Comparison of ENCODE assay signal across 20 cellular contexts in the genomic region with DNA sequence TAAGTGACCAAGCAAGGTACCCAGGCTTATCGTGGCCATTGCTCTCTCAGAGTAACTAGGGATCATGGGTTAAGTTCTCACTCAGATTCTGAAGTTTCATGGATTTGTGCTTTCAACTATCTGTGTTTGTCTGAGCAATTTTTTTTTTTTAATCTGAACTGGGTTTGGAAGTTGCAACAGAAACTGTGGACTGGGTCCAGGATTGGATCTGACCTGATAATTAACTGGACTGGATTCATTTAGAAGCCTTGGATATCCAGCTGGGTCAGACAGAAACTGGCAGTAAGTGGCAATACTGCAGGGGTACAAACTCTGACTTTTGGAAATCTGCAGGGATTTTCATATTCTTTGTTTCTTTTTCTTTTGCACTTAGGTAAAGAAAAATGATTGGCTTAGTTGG. TPM values are rescaled to one million over a fixed set of nuclear protein-coding genes. Genes with fewer than 3 reads are reported as not detected.
DNase-seq lines count a peak whose midpoint lies in the region; ATAC-seq, FAIRE-seq and TF ChIP-seq lines count a peak whose summit lies in the region.
"Had no signal": no experiment of that assay in that cellular context is flagged by ENCODE, and none has a peak within 500 bp of the region (broad histone marks: within the 10 kb centered on the region; RNA-seq: fewer than 3 reads in every experiment).

No MANE protein-coding gene starts in this region.

- DNase-seq in breast epithelium (ENCODE audit: low spot score in 2 of 2) (no peak), MCF 10A (ENCODE audit: unreplicated experiment) (no peak), RWPE2 (ENCODE audit: low spot score) (no peak), HepG2 (ENCODE audit: low spot score) (no peak), NCI-H2227 treated with DMSO at 0.1 percent for 48 hours (lab: John Stamatoyannopoulos, UW) (no peak), erythroblast (lab: John Stamatoyannopoulos, UW) (no peak)
- DNase-seq in activated T-cell treated with anti-CD3 and anti-CD28 coated beads, Interleukin-2, amount 50 U/mL, for 72 hours = no peak
- DNase-seq: 8988T; AML-193; CD4-positive, CD25-positive, alpha-beta regulatory T cell; DMS53; MM.1S; NCI-H1105; NCI-H187; NCI-H446; SHP77 had no signal

- no peak for FAIRE-seq in HepG2 (lab: Jason Lieb, UNC)
- FAIRE-seq: G401.6 had no signal

- POLR2A ChIA-PET in MCF 10A (lab: Yijun Ruan, JAX) = interaction anchor here (0.7 to 4.4 kb wide), 4 partner anchors 9 to 43 kb away, joined by 3 to 23 read pairs (median 4); no protein-coding TSS in a partner anchor
- POLR2A ChIA-PET in HepG2 (lab: Yijun Ruan, JAX) = no interaction called here

- no peak for ATAC-seq in RWPE2 (ENCODE audit: low read depth)
- no peak for ATAC-seq in HepG2
- no peak for ATAC-seq in activated T-cell treated with anti-CD3 and anti-CD28 coated beads, Interleukin-2, amount 50 U/mL, for 72 hours (replicated peaks in 1 of 2)
- no peak for ATAC-seq in HG03354 (IDR thresholded peaks at IDR 0.05; ENCODE audit: poor library complexity, severe bottlenecking, unreplicated experiment)
- ATAC-seq: SK-N-SH treated with all-trans-retinoic acid at 6 μM for 48 hours had no signal

- H3K79me2 ChIP-seq in HepG2 (ENCODE audit: insufficient read depth, low read length) = no peaks in the 10 kb centered on the region

- H3K4me1 Mint-ChIP-seq in MCF 10A (ENCODE audit: insufficient read depth, unreplicated experiment) = peaks cover 25% of the 10 kb centered on the region
- peaks cover 24% of the 10 kb centered on the region for H3K4me1 Mint-ChIP-seq in activated T-cell treated with anti-CD3 and anti-CD28 coated beads, Interleukin-2, amount 50 U/mL, for 72 hours (ENCODE audit: low read depth)
- H3K4me1 Mint-ChIP-seq: CD4-positive, CD25-positive, alpha-beta regulatory T cell had no signal

- H3K4me2 ChIP-seq in HepG2 (ENCODE audit: low read depth, low read length) = no peak overlapping the region

- no peaks in the 10 kb centered on the region for H4K20me1 ChIP-seq in HepG2 (ENCODE audit: insufficient read depth, low read length)

- no peaks in the 10 kb centered on the region for H3K36me3 ChIP-seq in breast epithelium
- H3K36me3 ChIP-seq in RWPE2 (ENCODE audit: low read depth) = no peaks in the 10 kb centered on the region
- H3K36me3 ChIP-seq in HepG2 (replicated peaks in 1 of 2; ENCODE audit: control insufficient read depth in 1 of 2, insufficient read depth in 2 of 2, low read length in 2 of 2) = no peaks in the 10 kb centered on the region

- 6% methylated on average over 1 of the region's 1 CpG for WGBS in HepG2 (ENCODE audit: low lambda C conversion rate)

- H3K9ac ChIP-seq in HepG2 (ENCODE audit: insufficient read depth, low read depth, low read length) = no peak overlapping the region

- no peaks in the 10 kb centered on the region for H3K9me3 ChIP-seq in breast epithelium
- H3K9me3 ChIP-seq in RWPE2 (ENCODE audit: severe bottlenecking) = no peaks in the 10 kb centered on the region
- no peaks in the 10 kb centered on the region for H3K9me3 ChIP-seq in HepG2 (ENCODE audit: low read length)

- in situ Hi-C loops in HepG2 (cut with HindIII; ENCODE audit: extremely low pct_ligation_motif_present, low pct_unique_long_range_greater_than_20kb) = no loop called here

- H2AFZ ChIP-seq in HepG2 (ENCODE audit: low read length) = no peak overlapping the region

- H3K4me3 Mint-ChIP-seq in MCF 10A (ENCODE audit: unreplicated experiment) = no peak overlapping the region
- no peak overlapping the region for H3K4me3 Mint-ChIP-seq in activated T-cell treated with anti-CD3 and anti-CD28 coated beads, Interleukin-2, amount 50 U/mL, for 72 hours
- H3K4me3 Mint-ChIP-seq: CD4-positive, CD25-positive, alpha-beta regulatory T cell had no signal

- no peaks in the 10 kb centered on the region for H3K9me3 Mint-ChIP-seq in MCF 10A (ENCODE audit: unreplicated experiment)
- peaks cover 0 to 10% of the 10 kb centered on the region in 2 donors for H3K9me3 Mint-ChIP-seq in activated T-cell treated with anti-CD3 and anti-CD28 coated beads, Interleukin-2, amount 50 U/mL, for 72 hours

- no peak for TF ChIP-seq RAD21 in HepG2 (CRISPR knock-in tag; IDR thresholded peaks at IDR 0.05)

- H3K36me3 Mint-ChIP-seq in MCF 10A (ENCODE audit: insufficient read depth, unreplicated experiment) = no peaks in the 10 kb centered on the region
- H3K36me3 Mint-ChIP-seq in activated T-cell treated with anti-CD3 and anti-CD28 coated beads, Interleukin-2, amount 50 U/mL, for 72 hours (ENCODE audit: insufficient read depth in 2 of 2) = peaks cover 2 to 4% of the 10 kb centered on the region in 2 donors
- H3K36me3 Mint-ChIP-seq: CD4-positive, CD25-positive, alpha-beta regulatory T cell had no signal

- H3K4me3 ChIP-seq in breast epithelium (no peak overlapping the region), RWPE2 (ENCODE audit: severe bottlenecking) (no peak overlapping the region), HepG2 (replicated peaks in 1 of 3; ENCODE audit: insufficient read depth in 1 of 3, low read depth in 2 of 3, low read length in 3 of 3) (no peak overlapping the region)

- intact Hi-C loops in breast epithelium (cut with DNase I; ENCODE audit: low total_unique reads) (no loop called here), MCF 10A (cut with micrococcal nuclease) (no loop called here), HepG2 (cut with micrococcal nuclease; ENCODE audit: unreplicated experiment) (no loop called here)

- H3K27me3 Mint-ChIP-seq in MCF 10A (ENCODE audit: insufficient read depth, unreplicated experiment) = no peaks in the 10 kb centered on the region
- H3K27me3 Mint-ChIP-seq in activated T-cell treated with anti-CD3 and anti-CD28 coated beads, Interleukin-2, amount 50 U/mL, for 72 hours (ENCODE audit: low read depth) = peaks cover 14% of the 10 kb centered on the region

- no peak for TF ChIP-seq CTCF in breast epithelium (IDR thresholded peaks at IDR 0.05)
- no peak for TF ChIP-seq CTCF in MCF 10A (IDR thresholded peaks at IDR 0.05; ENCODE audit: unreplicated experiment)
- no peak for TF ChIP-seq CTCF in RWPE2 (IDR thresholded peaks at IDR 0.05; ENCODE audit: poor library complexity, severe bottlenecking)
- no peak for TF ChIP-seq CTCF in HepG2 (CRISPR knock-in tag; IDR thresholded peaks at IDR 0.05)

- TF ChIP-seq EP300 in HepG2 (IDR thresholded peaks at IDR 0.05; ENCODE audit: low read depth in 2 of 2, low read length in 2 of 2) (no peak), HepG2 (CRISPR knock-in tag; IDR thresholded peaks at IDR 0.05; ENCODE audit: borderline replicate concordance) (no peak)

- BruUV-seq in MCF 10A (replicated peaks; lab: Mats Ljungman, UMichigan) (no TSS peak), HepG2 (replicated peaks; lab: Mats Ljungman, UMichigan) (no TSS peak)

- no peaks in the 10 kb centered on the region for H3K27me3 ChIP-seq in breast epithelium
- no peaks in the 10 kb centered on the region for H3K27me3 ChIP-seq in RWPE2 (ENCODE audit: insufficient read depth, poor library complexity, severe bottlenecking)
- H3K27me3 ChIP-seq in HepG2 (ENCODE audit: control insufficient read depth in 1 of 2, insufficient read depth in 2 of 2, low read length in 2 of 2) = no peaks in the 10 kb centered on the region

- no peak overlapping the region for H3K27ac Mint-ChIP-seq in MCF 10A (ENCODE audit: low read depth, unreplicated experiment)
- no peak overlapping the region for H3K27ac Mint-ChIP-seq in activated T-cell treated with anti-CD3 and anti-CD28 coated beads, Interleukin-2, amount 50 U/mL, for 72 hours
- H3K27ac Mint-ChIP-seq: CD4-positive, CD25-positive, alpha-beta regulatory T cell had no signal

- H3K27ac ChIP-seq in breast epithelium (peak overlapping the region; percentile 45 to 66), RWPE2 (ENCODE audit: poor library complexity, severe bottlenecking) (peak overlapping the region; percentile 96), HepG2 (ENCODE audit: extremely low read length, insufficient read depth, low read length) (no peak overlapping the region)
- H3K27ac ChIP-seq: HL-60 had no signal

- TF ChIP-seq POLR2A in breast epithelium (IDR thresholded peaks at IDR 0.05) (no peak), HepG2 (IDR thresholded peaks at IDR 0.05; ENCODE audit: insufficient read depth in 1 of 2, low read depth in 2 of 2, low read length in 2 of 2) (no peak), erythroblast (IDR thresholded peaks at IDR 0.05; ENCODE audit: low read length) (no peak)

- CTCF ChIA-PET in MCF 10A (lab: Yijun Ruan, JAX) = interaction anchor here (0.5 to 3.1 kb wide), 5 partner anchors 9 to 127 kb away, joined by 3 to 16 read pairs (median 4); a partner anchor contains a TSS
- CTCF ChIA-PET in HepG2 (lab: Yijun Ruan, JAX; ENCODE audit: low intra/inter-chr PET ratio, low total read pairs) = no interaction called here

- H3K4me1 ChIP-seq in breast epithelium = no peaks in the 10 kb centered on the region
- H3K4me1 ChIP-seq in RWPE2 (ENCODE audit: insufficient read depth, poor library complexity, severe bottlenecking) = peaks cover 30% of the 10 kb centered on the region
- peaks cover 13% of the 10 kb centered on the region for H3K4me1 ChIP-seq in HepG2 (ENCODE audit: insufficient read depth, low read length)

RNA-seq across cellular contexts. Expression of a gene that starts 38.7 kb away (rescaled TPM):
- total RNA-seq in breast epithelium = 10 to 100 TPM; 21.6 to 53.6 (median 33.0) TPM
- 132 and 134 TPM in 2 replicates for total RNA-seq in MCF 10A (2022)
- 0.02 and 0.04 TPM in 2 replicates for total RNA-seq in HepG2 (2016; rRNA removed; fragmentation: Illumina TruSeq; extraction: Trizol)
- not detected in 2 replicates for total RNA-seq in HepG2 (2016; cell fraction: cytosol; rRNA removed; fragmentation: Illumina TruSeq; extraction: Trizol; ENCODE audit: low read depth)
- 0.02 and 0.03 TPM in 2 replicates for total RNA-seq in HepG2 (2016; cell fraction: insoluble cytoplasmic fraction; rRNA removed; fragmentation: Illumina TruSeq; extraction: Trizol)
- 0.03 TPM in 1 of 2 replicates, not detected in the other for total RNA-seq in HepG2 (2016; cell fraction: membrane; rRNA removed; fragmentation: Illumina TruSeq; extraction: Trizol)
- total RNA-seq in HepG2 (2016; cell fraction: nucleus; rRNA removed; fragmentation: Illumina TruSeq; extraction: Trizol) = 0.09 TPM in 1 of 2 replicates, not detected in the other
- polyA plus RNA-seq in HepG2 (2011; rRNA removed) = 0.01 TPM in 2 replicates
- 0.01 and 0.03 TPM in 2 replicates for polyA plus RNA-seq in HepG2 (2011; cell fraction: cytosol; rRNA removed)
- polyA plus RNA-seq in HepG2 (2011; cell fraction: nucleus; rRNA removed) = not detected in 2 replicates
- 0.03 TPM in 1 of 2 replicates, not detected in the other for polyA plus RNA-seq in HepG2 (2012)
- polyA plus RNA-seq in HepG2 (2016; cell fraction: cytosol; fragmentation: Illumina TruSeq; extraction: Trizol; ENCODE audit: low read depth) = not detected in 2 replicates
- polyA plus RNA-seq in HepG2 (2016; cell fraction: insoluble cytoplasmic fraction; fragmentation: Illumina TruSeq; extraction: Trizol; ENCODE audit: low read depth) = 0.11 TPM in 1 of 2 replicates, not detected in the other
- not detected in 2 replicates for polyA plus RNA-seq in HepG2 (2016; cell fraction: membrane; fragmentation: Illumina TruSeq; extraction: Trizol; ENCODE audit: low read depth)
- 0.07 TPM in 1 of 2 replicates, not detected in the other for polyA plus RNA-seq in HepG2 (2016; cell fraction: nucleus; fragmentation: Illumina TruSeq; extraction: Trizol; ENCODE audit: insufficient read depth, low read depth)
- polyA minus RNA-seq in HepG2 (2011; rRNA and poly(A)+ RNA removed; ENCODE audit: low replicate concordance) = 0.06 and 4.7 TPM in 2 replicates
- polyA minus RNA-seq in HepG2 (2011; cell fraction: cytosol; rRNA and poly(A)+ RNA removed) = not detected in 2 replicates
- 0.12 TPM in 1 of 2 replicates, not detected in the other for polyA minus RNA-seq in HepG2 (2011; cell fraction: nucleus; rRNA and poly(A)+ RNA removed)
- total RNA-seq in activated T-cell treated with anti-CD3 and anti-CD28 coated beads, Interleukin-2, amount 50 U/mL, for 72 hours = 1 to 10 TPM; 2.7 to 4.8 TPM
- total RNA-seq: CD4-positive, CD25-positive, alpha-beta regulatory T cell had no signal
- polyA plus RNA-seq: CD4-positive, CD25-positive, alpha-beta regulatory T cell had no signal

RNA-seq across cellular contexts. Expression of a gene that starts 55.4 kb away (rescaled TPM):
- total RNA-seq in breast epithelium = 10 to 100 TPM in 1 of 3 donors, 1 to 10 TPM in 2; 2.7 to 15.2 (median 5.6) TPM
- total RNA-seq in MCF 10A (2022) = 4.7 and 8.3 TPM in 2 replicates
- total RNA-seq in HepG2 (2016; rRNA removed; fragmentation: Illumina TruSeq; extraction: Trizol) = 1.7 and 2.1 TPM in 2 replicates
- 0.18 and 0.20 TPM in 2 replicates for total RNA-seq in HepG2 (2016; cell fraction: cytosol; rRNA removed; fragmentation: Illumina TruSeq; extraction: Trizol; ENCODE audit: low read depth)
- total RNA-seq in HepG2 (2016; cell fraction: insoluble cytoplasmic fraction; rRNA removed; fragmentation: Illumina TruSeq; extraction: Trizol) = 1.5 and 2.4 TPM in 2 replicates
- 0.90 TPM in 2 replicates for total RNA-seq in HepG2 (2016; cell fraction: membrane; rRNA removed; fragmentation: Illumina TruSeq; extraction: Trizol)
- 1.0 and 1.2 TPM in 2 replicates for total RNA-seq in HepG2 (2016; cell fraction: nucleus; rRNA removed; fragmentation: Illumina TruSeq; extraction: Trizol)
- 0.29 and 0.32 TPM in 2 replicates for polyA plus RNA-seq in HepG2 (2011; rRNA removed)
- polyA plus RNA-seq in HepG2 (2011; cell fraction: cytosol; rRNA removed) = 0.17 and 0.35 TPM in 2 replicates
- polyA plus RNA-seq in HepG2 (2011; cell fraction: nucleus; rRNA removed) = 0.18 and 0.29 TPM in 2 replicates
- polyA plus RNA-seq in HepG2 (2012) = 1.0 and 1.5 TPM in 2 replicates
- polyA plus RNA-seq in HepG2 (2016; cell fraction: cytosol; fragmentation: Illumina TruSeq; extraction: Trizol; ENCODE audit: low read depth) = 0.08 and 0.09 TPM in 2 replicates
- polyA plus RNA-seq in HepG2 (2016; cell fraction: insoluble cytoplasmic fraction; fragmentation: Illumina TruSeq; extraction: Trizol; ENCODE audit: low read depth) = 1.3 and 1.6 TPM in 2 replicates
- 0.26 and 0.31 TPM in 2 replicates for polyA plus RNA-seq in HepG2 (2016; cell fraction: membrane; fragmentation: Illumina TruSeq; extraction: Trizol; ENCODE audit: low read depth)
- 0.57 and 1.1 TPM in 2 replicates for polyA plus RNA-seq in HepG2 (2016; cell fraction: nucleus; fragmentation: Illumina TruSeq; extraction: Trizol; ENCODE audit: insufficient read depth, low read depth)
- 0.24 and 0.77 TPM in 2 replicates for polyA minus RNA-seq in HepG2 (2011; rRNA and poly(A)+ RNA removed; ENCODE audit: low replicate concordance)
- polyA minus RNA-seq in HepG2 (2011; cell fraction: cytosol; rRNA and poly(A)+ RNA removed) = 0.79 and 0.89 TPM in 2 replicates
- 2.3 and 4.0 TPM in 2 replicates for polyA minus RNA-seq in HepG2 (2011; cell fraction: nucleus; rRNA and poly(A)+ RNA removed)
- 1 to 10 TPM; 3.0 to 4.4 TPM for total RNA-seq in activated T-cell treated with anti-CD3 and anti-CD28 coated beads, Interleukin-2, amount 50 U/mL, for 72 hours
